9 cellular contexts compared by ENCODE assay signal in genomic region chrX:47523297-47523696, GRCh38. TPM values are rescaled to one million over a fixed set of nuclear protein-coding genes. Genes with fewer than 3 reads are reported as not detected.
DNase-seq lines count a peak whose midpoint lies in the region; ATAC-seq, FAIRE-seq and TF ChIP-seq lines count a peak whose summit lies in the region.
"Had no signal": no experiment of that assay in that cellular context is flagged by ENCODE, and none has a peak within 500 bp of the region (broad histone marks: within the 10 kb centered on the region; RNA-seq: fewer than 3 reads in every experiment).

No MANE protein-coding gene starts in this region.

- H3K27ac ChIP-seq in caudate nucleus (ENCODE audit: low read depth, low read length) (no peak overlapping the region), keratinocyte (ENCODE audit: control insufficient read depth, insufficient read depth, low read length) (no peak overlapping the region)

- H3K79me2 ChIP-seq in keratinocyte (ENCODE audit: control insufficient read depth, insufficient read depth, low read length) = no peaks in the 10 kb centered on the region

- peak overlapping the region; percentile 33 to 52 (median 51) for H3K4me3 ChIP-seq in keratinocyte (ENCODE audit: control insufficient read depth in 2 of 3, extremely low read depth in 1 of 3, insufficient read depth in 2 of 3, low read depth in 1 of 3, low read length in 3 of 3)

- no peaks in the 10 kb centered on the region for H3K27me3 ChIP-seq in keratinocyte (ENCODE audit: control insufficient read depth, extremely low read depth, insufficient read depth, low read length)

- DNase-seq in NCI-H1436 (lab: John Stamatoyannopoulos, UW) (peak; percentile 45), NCI-H1436 treated with DMSO at 0.1 percent for 48 hours (lab: John Stamatoyannopoulos, UW) (no peak), NCI-H2196 treated with DMSO at 0.1 percent for 48 hours (lab: John Stamatoyannopoulos, UW; ENCODE audit: unreplicated experiment) (peak; percentile 54), caudate nucleus (lab: John Stamatoyannopoulos, UW) (peak in 57 of 61 donors; percentile 5 to 82 (median 59)), keratinocyte (ENCODE audit: low read depth, low spot score) (no peak)
- peak; percentile 55 for DNase-seq in activated CD4-positive, CD25-positive, alpha-beta regulatory T cell treated with anti-CD3 and anti-CD28 coated beads, Interleukin-2, amount 50 U/mL, for 16 hours (ENCODE audit: low read depth, low spot score)
- DNase-seq in stimulated activated CD4-positive, alpha-beta T cell treated with anti-CD3 and anti-CD28 coated beads, Interleukin-15, amount 100 ng/mL, for 1 hour (ENCODE audit: low read depth in 1 of 2, low spot score in 1 of 2) = peak; percentile 52 to 71

- H3K9me3 ChIP-seq in keratinocyte (ENCODE audit: control insufficient read depth, low read depth, low read length) = no peaks in the 10 kb centered on the region

- no peaks in the 10 kb centered on the region for H4K20me1 ChIP-seq in keratinocyte (ENCODE audit: control insufficient read depth, extremely low read depth, insufficient read depth, low read length)

- peak overlapping the region; percentile 71 for H3K4me2 ChIP-seq in keratinocyte (ENCODE audit: control insufficient read depth, extremely low read depth, insufficient read depth, low read depth, low read length)

- H2AFZ ChIP-seq in keratinocyte (ENCODE audit: control insufficient read depth, low read length) = peak overlapping the region; percentile 80

- H3K9ac ChIP-seq in keratinocyte (ENCODE audit: control insufficient read depth, extremely low read depth, insufficient read depth, low read length) = peak overlapping the region; percentile 33

- peak; percentile 42 to 90 (median 89) for TF ChIP-seq CTCF in keratinocyte (optimal IDR thresholded peaks at IDR 0.05 in 1 of 3, IDR thresholded peaks at IDR 0.05 in 1 of 3, conservative IDR thresholded peaks at IDR 0.05 in 1 of 3; ENCODE audit: extremely low read depth in 1 of 3, insufficient read depth in 2 of 3, low read length in 3 of 3)

- peaks cover 3% of the 10 kb centered on the region for H3K4me1 ChIP-seq in keratinocyte (ENCODE audit: control insufficient read depth, extremely low read depth, insufficient read depth, low read length)

- H3K36me3 ChIP-seq in keratinocyte (ENCODE audit: control insufficient read depth in 2 of 2, extremely low read depth in 1 of 2, insufficient read depth in 2 of 2, low read length in 2 of 2) = no peaks in the 10 kb centered on the region

- dilution Hi-C loops in keratinocyte (cut with MboI; ENCODE audit: extremely low pct_ligation_motif_present, low sequenced_read_pairs) = no loop called here

- peak; percentile 93 for ATAC-seq in HG02973 (IDR thresholded peaks at IDR 0.05; ENCODE audit: unreplicated experiment)

- no peak for FAIRE-seq in keratinocyte (lab: Jason Lieb, UNC)
- FAIRE-seq: A204.1 had no signal

- no peaks in the 10 kb centered on the region for H3K9me1 ChIP-seq in keratinocyte (ENCODE audit: control insufficient read depth, extremely low read depth, insufficient read depth, low read length)

RNA-seq across cellular contexts. Expression of gene ARAF, which starts 37.7 kb away (rescaled TPM):
- polyA plus RNA-seq in keratinocyte = 21.3 to 40.5 TPM (median 22.4 TPM) in 3 replicates
- 5.6 TPM for polyA plus RNA-seq in keratinocyte (2011; ENCODE audit: low read depth)
- 28.4 and 29.0 TPM in 2 replicates for polyA plus RNA-seq in keratinocyte (2011; cell fraction: cytosol; rRNA removed)
- 47.8 and 49.4 TPM in 2 replicates for polyA plus RNA-seq in keratinocyte (2011; cell fraction: nucleus; rRNA removed)
- polyA plus RNA-seq in keratinocyte (2012; ENCODE audit: low replicate concordance) = 22.9 and 34.4 TPM in 2 replicates
- polyA minus RNA-seq in keratinocyte = 43.0 to 96.2 TPM (median 65.5 TPM) in 3 replicates
- polyA minus RNA-seq in keratinocyte (2011; cell fraction: cytosol; rRNA and poly(A)+ RNA removed) = 23.4 TPM
- 12.7 and 20.2 TPM in 2 replicates for polyA minus RNA-seq in keratinocyte (2011; cell fraction: nucleus; rRNA and poly(A)+ RNA removed)

RNA-seq across cellular contexts. Expression of gene ZNF41, which starts 40.3 kb away (rescaled TPM):
- polyA plus RNA-seq in keratinocyte = 4.2 to 5.0 TPM (median 4.2 TPM) in 3 replicates
- 1.6 TPM for polyA plus RNA-seq in keratinocyte (2011; ENCODE audit: low read depth)
- polyA plus RNA-seq in keratinocyte (2011; cell fraction: cytosol; rRNA removed) = 2.3 and 5.1 TPM in 2 replicates
- 6.5 and 6.8 TPM in 2 replicates for polyA plus RNA-seq in keratinocyte (2011; cell fraction: nucleus; rRNA removed)
- polyA plus RNA-seq in keratinocyte (2012; ENCODE audit: low replicate concordance) = 1.3 and 3.6 TPM in 2 replicates
- polyA minus RNA-seq in keratinocyte = 1.6 to 6.6 TPM (median 3.9 TPM) in 3 replicates
- polyA minus RNA-seq in keratinocyte (2011; cell fraction: cytosol; rRNA and poly(A)+ RNA removed) = 2.7 TPM
- polyA minus RNA-seq in keratinocyte (2011; cell fraction: nucleus; rRNA and poly(A)+ RNA removed) = 4.5 and 9.0 TPM in 2 replicates

RNA-seq across cellular contexts. Expression of gene TIMP1, which starts 58.9 kb away (rescaled TPM):
- 151 to 328 TPM (median 162 TPM) in 3 replicates for polyA plus RNA-seq in keratinocyte
- polyA plus RNA-seq in keratinocyte (2011; ENCODE audit: low read depth) = 10.1 TPM
- polyA plus RNA-seq in keratinocyte (2011; cell fraction: cytosol; rRNA removed) = 143 and 188 TPM in 2 replicates
- polyA plus RNA-seq in keratinocyte (2011; cell fraction: nucleus; rRNA removed) = 127 and 170 TPM in 2 replicates
- polyA plus RNA-seq in keratinocyte (2012; ENCODE audit: low replicate concordance) = 180 and 201 TPM in 2 replicates
- polyA minus RNA-seq in keratinocyte = 329 to 825 TPM (median 346 TPM) in 3 replicates
- polyA minus RNA-seq in keratinocyte (2011; cell fraction: cytosol; rRNA and poly(A)+ RNA removed) = 340 TPM
- 88.3 and 93.9 TPM in 2 replicates for polyA minus RNA-seq in keratinocyte (2011; cell fraction: nucleus; rRNA and poly(A)+ RNA removed)

Comparison
In these comparisons a context has a peak if more than half of its experiments do, and no peak if none do; other contexts are left out.
1. DNase-seq: peak in NCI-H1436 (single experiment), NCI-H2196 treated with DMSO at 0.1 percent for 48 hours (single experiment), activated CD4-positive, CD25-positive, alpha-beta regulatory T cell treated with anti-CD3 and anti-CD28 coated beads, Interleukin-2, amount 50 U/mL, for 16 hours (single experiment), caudate nucleus (57 of 61) and stimulated activated CD4-positive, alpha-beta T cell treated with anti-CD3 and anti-CD28 coated beads, Interleukin-15, amount 100 ng/mL, for 1 hour (2 of 2); none in NCI-H1436 treated with DMSO at 0.1 percent for 48 hours (single experiment) and keratinocyte (single experiment).